18 cellular contexts compared by ENCODE assay signal in genomic region chr10:59143550-59143949, GRCh38. TPM values are rescaled to one million over a fixed set of nuclear protein-coding genes. Genes with fewer than 3 reads are reported as not detected.
DNase-seq lines count a peak whose midpoint lies in the region; ATAC-seq and TF ChIP-seq lines count a peak whose summit lies in the region.
"Had no signal": no experiment of that assay in that cellular context is flagged by ENCODE, and none has a peak within 500 bp of the region (broad histone marks: within the 10 kb centered on the region; RNA-seq: fewer than 3 reads in every experiment).

No MANE protein-coding gene starts in this region.

- H4K20me1 ChIP-seq in BLaER1 treated with 17β-estradiol and CSF1 and Interleukin-3, amounts not matched to agents 10 nM and 100 nM = no peaks in the 10 kb centered on the region

- no peak overlapping the region for H3K9ac ChIP-seq in BLaER1 treated with 17β-estradiol and CSF1 and Interleukin-3, amounts not matched to agents 10 nM and 100 nM

- H3K36me3 Mint-ChIP-seq in nephron (ENCODE audit: low read depth) = peaks cover 6% of the 10 kb centered on the region
- H3K36me3 Mint-ChIP-seq in naive thymus-derived CD4-positive, alpha-beta T cell = no peaks in the 10 kb centered on the region
- H3K36me3 Mint-ChIP-seq: CD14-positive monocyte; CD8-positive, alpha-beta memory T cell had no signal

- no peaks in the 10 kb centered on the region for H3K36me3 ChIP-seq in BLaER1 treated with 17β-estradiol and CSF1 and Interleukin-3, amounts not matched to agents 10 nM and 100 nM
- no peaks in the 10 kb centered on the region for H3K36me3 ChIP-seq in naive thymus-derived CD4-positive, alpha-beta T cell (ENCODE audit: control insufficient read depth in 2 of 3, insufficient read depth in 3 of 3, low read length in 3 of 3)
- H3K36me3 ChIP-seq: HAP-1 had no signal

- peaks cover 0 to 14% (median 3%) of the 10 kb centered on the region in 11 experiments; a peak in 6 of 22 replicates for H3K9me3 ChIP-seq in BLaER1 treated with 17β-estradiol and CSF1 and Interleukin-3, amounts not matched to agents 10 nM and 100 nM (replicated peaks in 1 of 11)
- no peaks in the 10 kb centered on the region for H3K9me3 ChIP-seq in naive thymus-derived CD4-positive, alpha-beta T cell (ENCODE audit: control insufficient read depth in 2 of 3, low read length in 3 of 3)

- no peak for ATAC-seq in GM19023 (IDR thresholded peaks at IDR 0.05; ENCODE audit: unreplicated experiment)
- ATAC-seq in naive thymus-derived CD4-positive, alpha-beta T cell = no peak

- H3K9me3 Mint-ChIP-seq in nephron = no peaks in the 10 kb centered on the region
- H3K9me3 Mint-ChIP-seq in naive thymus-derived CD4-positive, alpha-beta T cell = peaks cover 0 to 20% (median 2%) of the 10 kb centered on the region in 11 donors
- H3K9me3 Mint-ChIP-seq: CD14-positive monocyte, HFFc6 had no signal

- no peaks in the 10 kb centered on the region for H3K27me3 ChIP-seq in BLaER1 treated with 17β-estradiol and CSF1 and Interleukin-3, amounts not matched to agents 10 nM and 100 nM
- H3K27me3 ChIP-seq in naive thymus-derived CD4-positive, alpha-beta T cell (ENCODE audit: control insufficient read depth in 2 of 2, insufficient read depth in 2 of 2, low read length in 2 of 2) = no peaks in the 10 kb centered on the region

- H3K4me1 Mint-ChIP-seq in nephron = no peaks in the 10 kb centered on the region
- no peaks in the 10 kb centered on the region for H3K4me1 Mint-ChIP-seq in naive thymus-derived CD4-positive, alpha-beta T cell
- H3K4me1 Mint-ChIP-seq: CD14-positive monocyte; CD8-positive, alpha-beta memory T cell had no signal

- POLR2A ChIA-PET in naive thymus-derived CD4-positive, alpha-beta T cell (lab: Charles Lee) = no interaction called here
- POLR2A ChIA-PET in GM10248 (lab: Yijun Ruan, JAX) = no interaction called here

- DNase-seq in NCI-H2227 treated with DMSO at 0.1 percent for 48 hours (lab: John Stamatoyannopoulos, UW) (peak; percentile 14), GM10248 (ENCODE audit: extremely low spot score) (no peak)
- DNase-seq in naive thymus-derived CD4-positive, alpha-beta T cell = no peak
- DNase-seq: CD4-positive, alpha-beta T cell; CD8-positive, alpha-beta memory T cell; DMS 273 treated with DMSO at 0.1 percent for 48 hours; DMS79; EL; GDM1; GOT3; HFFc6 had no signal

- no peak overlapping the region for H3K4me3 ChIP-seq in BLaER1 treated with 17β-estradiol and CSF1 and Interleukin-3, amounts not matched to agents 10 nM and 100 nM
- H3K4me3 ChIP-seq in naive thymus-derived CD4-positive, alpha-beta T cell (ENCODE audit: low read length) = no peak overlapping the region
- H3K4me3 ChIP-seq: HAP-1 had no signal

- CTCF ChIA-PET in naive thymus-derived CD4-positive, alpha-beta T cell (lab: Charles Lee) = no interaction called here
- CTCF ChIA-PET in GM10248 (lab: Yijun Ruan, JAX) = interaction anchor here (1.3 kb wide), 1 partner anchor 192 kb away, joined by 5 read pairs; no protein-coding TSS in a partner anchor

- H3K4me1 ChIP-seq in BLaER1 treated with 17β-estradiol and CSF1 and Interleukin-3, amounts not matched to agents 10 nM and 100 nM = peaks cover 0 to 17% (median 6%) of the 10 kb centered on the region in 10 experiments; a peak in 9 of 20 replicates
- no peaks in the 10 kb centered on the region for H3K4me1 ChIP-seq in naive thymus-derived CD4-positive, alpha-beta T cell (ENCODE audit: control insufficient read depth in 2 of 2, insufficient read depth in 2 of 2, low read length in 2 of 2)
- H3K4me1 ChIP-seq: HAP-1 had no signal

- TF ChIP-seq CTCF in nephron (IDR thresholded peaks at IDR 0.05; ENCODE audit: unreplicated experiment in 3 of 3) = no peak
- no peak for TF ChIP-seq CTCF in GM10248 (IDR thresholded peaks at IDR 0.05; ENCODE audit: control extremely low read depth, extremely low read depth, low read depth, missing control alignments)

- H3K27ac Mint-ChIP-seq in nephron = peak overlapping the region in 2 of 3 experiments; percentile 21 to 57
- no peak overlapping the region for H3K27ac Mint-ChIP-seq in naive thymus-derived CD4-positive, alpha-beta T cell
- H3K27ac Mint-ChIP-seq: CD14-positive monocyte; CD4-positive, alpha-beta T cell; CD8-positive, alpha-beta memory T cell; HFFc6 had no signal

- H3K4me2 ChIP-seq in BLaER1 treated with 17β-estradiol and CSF1 and Interleukin-3, amounts not matched to agents 10 nM and 100 nM = peak overlapping the region in 7 of 11 experiments; percentile 0 to 60 (median 46); a peak in 10 of 22 replicates

- H3K27me3 Mint-ChIP-seq in nephron (ENCODE audit: low read depth) = no peaks in the 10 kb centered on the region
- H3K27me3 Mint-ChIP-seq in naive thymus-derived CD4-positive, alpha-beta T cell = no peaks in the 10 kb centered on the region
- H3K27me3 Mint-ChIP-seq: CD4-positive, alpha-beta T cell; CD8-positive, alpha-beta memory T cell had no signal

- no peak overlapping the region for H3K4me3 Mint-ChIP-seq in nephron
- H3K4me3 Mint-ChIP-seq in naive thymus-derived CD4-positive, alpha-beta T cell = no peak overlapping the region
- H3K4me3 Mint-ChIP-seq: CD14-positive monocyte; CD4-positive, alpha-beta T cell; CD8-positive, alpha-beta memory T cell; HFFc6 had no signal

- intact Hi-C loops in naive thymus-derived CD4-positive, alpha-beta T cell (cut with micrococcal nuclease) = no loop called here

- H3K27ac ChIP-seq in BLaER1 treated with 17β-estradiol and CSF1 and Interleukin-3, amounts not matched to agents 10 nM and 100 nM = no peak overlapping the region
- H3K27ac ChIP-seq in naive thymus-derived CD4-positive, alpha-beta T cell (ENCODE audit: low read depth, low read length) = no peak overlapping the region

RNA-seq across cellular contexts. Expression of gene PHYHIPL, which starts 32.9 kb away (rescaled TPM):
- total RNA-seq in naive thymus-derived CD4-positive, alpha-beta T cell = not detected
- not detected for polyA plus RNA-seq in naive thymus-derived CD4-positive, alpha-beta T cell
- total RNA-seq: A172; CD4-positive, alpha-beta T cell; CD8-positive, alpha-beta memory T cell; HFFc6 had no signal
- polyA plus RNA-seq: BJ; CD14-positive monocyte; CD8-positive, alpha-beta memory T cell had no signal

Comparison
In these comparisons a context has a peak if more than half of its experiments do, and no peak if none do; other contexts are left out.
1. H3K27ac Mint-ChIP-seq: peak in nephron (2 of 3); none in naive thymus-derived CD4-positive, alpha-beta T cell (0 of 9).